25 cellular contexts compared by ENCODE assay signal in genomic region chr10:57221674-57222073, GRCh38.
DNase-seq lines count a peak whose midpoint lies in the region; ATAC-seq and TF ChIP-seq lines count a peak whose summit lies in the region.
"Had no signal": no experiment of that assay in that cellular context is flagged by ENCODE, and none has a peak within 500 bp of the region (broad histone marks: within the 10 kb centered on the region; RNA-seq: fewer than 3 reads in every experiment).

No MANE protein-coding gene starts in this region.

- no peaks in the 10 kb centered on the region for H3K9me3 Mint-ChIP-seq in chondrocyte (ENCODE audit: low read depth)

- peaks cover 3% of the 10 kb centered on the region for H3K27me3 Mint-ChIP-seq in chondrocyte (ENCODE audit: low read depth)
- H3K27me3 Mint-ChIP-seq: CD8-positive, alpha-beta memory T cell had no signal

- WGBS in HUES64 = 10% methylated on average over 3 of the region's 3 CpGs

- TF ChIP-seq CTCF in chondrocyte (IDR thresholded peaks at IDR 0.05) = no peak

- H3K27ac ChIP-seq in HUES64 (ENCODE audit: low read depth, low read length) = peak overlapping the region; percentile 99
- H3K27ac ChIP-seq: SK-N-MC had no signal

- DNase-seq in kidney tubule cell (ENCODE audit: low spot score) = no peak
- DNase-seq in chondrocyte (ENCODE audit: low spot score) = no peak
- DNase-seq: 8988T; ACHN; BE2C; Calu3; CD8-positive, alpha-beta memory T cell; DMS153; DND-41; HFFc6; Karpas-422; NCI-H1092 treated with DMSO at 0.1 percent for 48 hours; NCI-H1436; NCI-H187 treated with DMSO at 0.1 percent for 48 hours; NCI-H524 treated with DMSO at 0.1 percent for 48 hours; NCI-H774; SIG-M5 had no signal

- H3K4me3 ChIP-seq in HUES64 (ENCODE audit: low read length) (peak overlapping the region; percentile 65), iPS-11a (ENCODE audit: low read depth, low read length) (peak overlapping the region; percentile 36), neuron (ENCODE audit: low read length) (peak overlapping the region; percentile 64)
- H3K4me3 ChIP-seq: SK-N-MC had no signal

- H3K27me3 ChIP-seq in HUES64 (ENCODE audit: insufficient read depth, low read length) (no peaks in the 10 kb centered on the region), neuron (ENCODE audit: insufficient read depth, low read length) (no peaks in the 10 kb centered on the region)
- H3K27me3 ChIP-seq: BE2C had no signal

- no peaks in the 10 kb centered on the region for H3K9me3 ChIP-seq in ES-I3 (ENCODE audit: control insufficient read depth, insufficient read depth, low read length)
- H3K9me3 ChIP-seq in HUES64 (ENCODE audit: insufficient read depth, low read depth, low read length) = no peaks in the 10 kb centered on the region
- H3K9me3 ChIP-seq in neuron (ENCODE audit: low read length) = no peaks in the 10 kb centered on the region
- H3K9me3 ChIP-seq: BE2C had no signal

- H3K27ac Mint-ChIP-seq in chondrocyte (ENCODE audit: unreplicated experiment) = no peak overlapping the region
- H3K27ac Mint-ChIP-seq: CD8-positive, alpha-beta memory T cell; HFFc6 had no signal

- H2AFZ ChIP-seq in neuron (ENCODE audit: low read depth, low read length) = no peak overlapping the region

- no peak for ATAC-seq in HG03097 (IDR thresholded peaks at IDR 0.05; ENCODE audit: low FRiP score, unreplicated experiment)
- ATAC-seq: HepG2 had no signal

- H3K9ac ChIP-seq in ES-I3 (ENCODE audit: low read depth, low read length) (peak overlapping the region; percentile 36), HUES64 (ENCODE audit: low read depth, low read length) (peak overlapping the region; percentile 77)

- H3K4me1 Mint-ChIP-seq in chondrocyte (ENCODE audit: low read depth) = no peaks in the 10 kb centered on the region
- H3K4me1 Mint-ChIP-seq: CD14-positive monocyte; CD8-positive, alpha-beta memory T cell had no signal

- peaks cover 11% of the 10 kb centered on the region; the same call in 1 of the 2 replicates for H3K4me1 ChIP-seq in ES-I3 (ENCODE audit: insufficient read depth, low read length)
- H3K4me1 ChIP-seq in HUES64 (ENCODE audit: insufficient read depth, low read length) = peaks cover 84% of the 10 kb centered on the region
- H3K4me1 ChIP-seq in neuron (ENCODE audit: insufficient read depth, low read length) = peaks cover 32% of the 10 kb centered on the region
- H3K4me1 ChIP-seq: BE2C had no signal

- H3K36me3 Mint-ChIP-seq in chondrocyte (ENCODE audit: low read depth) = no peaks in the 10 kb centered on the region
- H3K36me3 Mint-ChIP-seq: CD14-positive monocyte; CD8-positive, alpha-beta memory T cell had no signal

- H3K4me3 Mint-ChIP-seq in chondrocyte (ENCODE audit: unreplicated experiment) = no peak overlapping the region
- H3K4me3 Mint-ChIP-seq: CD14-positive monocyte; CD8-positive, alpha-beta memory T cell; HFFc6 had no signal

- H3K36me3 ChIP-seq in ES-I3 (ENCODE audit: insufficient read depth, low read length) (no peaks in the 10 kb centered on the region), HUES64 (ENCODE audit: insufficient read depth, low read length) (no peaks in the 10 kb centered on the region), neuron (ENCODE audit: insufficient read depth, low read length) (peaks cover 2% of the 10 kb centered on the region)
- H3K36me3 ChIP-seq: BE2C had no signal
